In genomic region chr7:2399848-2400587, GRCh38 we compare ENCODE assay signal across 8 cellular contexts. TPM values are rescaled to one million over a fixed set of nuclear protein-coding genes. Genes with fewer than 3 reads are reported as not detected.
DNase-seq lines count a peak whose midpoint lies in the region; ATAC-seq, FAIRE-seq and TF ChIP-seq lines count a peak whose summit lies in the region.

No MANE protein-coding gene starts in this region.

- POLR2A ChIA-PET in PC-3 (lab: Charles Lee; ENCODE audit: unreplicated experiment): interaction anchor here (0.6 to 1.0 kb wide), 4 partner anchors 13 to 225 kb away, joined by 5 to 8 read pairs (median 6); no protein-coding TSS in a partner anchor

- peaks cover 13% of the 10 kb centered on the region for H3K79me2 ChIP-seq in PC-3 (ENCODE audit: low read length)

- no peaks in the 10 kb centered on the region for H3K27me3 Mint-ChIP-seq in stimulated activated naive B cell treated with anti-CD40 and anti-IgM and Interleukin-4, amounts not matched to agents 10 μg/mL and 1 μg/mL and 100 μg/mL, for 72 hours

- peaks cover 22% of the 10 kb centered on the region for H3K4me1 ChIP-seq in PC-3 (ENCODE audit: insufficient read depth, low read length)

- FAIRE-seq in bronchial epithelial cell (lab: Jason Lieb, UNC): no peak

- intact Hi-C loops in PC-3 (cut with micrococcal nuclease): no loop called here

- H3K4me3 Mint-ChIP-seq in stimulated activated naive B cell treated with anti-CD40 and anti-IgM and Interleukin-4, amounts not matched to agents 10 μg/mL and 1 μg/mL and 100 μg/mL, for 72 hours: peak overlapping the region in 1 of 2 donors; percentile 36

- ATAC-seq in HG02981 (IDR thresholded peaks at IDR 0.05; ENCODE audit: unreplicated experiment): peak; percentile 29
- ATAC-seq in PC-3: peak; percentile 39
- no peak for ATAC-seq in stimulated activated naive B cell treated with anti-CD40 and anti-IgM and Interleukin-4, amounts not matched to agents 10 μg/mL and 1 μg/mL and 100 μg/mL, for 72 hours (replicated peaks)
- no peak for ATAC-seq in HG02798 (IDR thresholded peaks at IDR 0.05; ENCODE audit: poor library complexity, unreplicated experiment)

- peaks cover 1 to 3% of the 10 kb centered on the region in 2 donors for H3K9me3 Mint-ChIP-seq in stimulated activated naive B cell treated with anti-CD40 and anti-IgM and Interleukin-4, amounts not matched to agents 10 μg/mL and 1 μg/mL and 100 μg/mL, for 72 hours

- no peaks in the 10 kb centered on the region for H3K36me3 Mint-ChIP-seq in stimulated activated naive B cell treated with anti-CD40 and anti-IgM and Interleukin-4, amounts not matched to agents 10 μg/mL and 1 μg/mL and 100 μg/mL, for 72 hours

- H3K27ac ChIP-seq in PC-3 (ENCODE audit: low read length): no peak overlapping the region

- DNase-seq in AG20443 (ENCODE audit: low spot score): peak; percentile 87
- DNase-seq in PC-3: peak; percentile 88
- peak; percentile 69 for DNase-seq in bronchial epithelial cell (ENCODE audit: low read depth)
- peak; percentile 95 for DNase-seq in kidney tubule cell (ENCODE audit: low spot score)
- no peak for DNase-seq in stimulated activated naive B cell treated with anti-CD40 and anti-IgM and Interleukin-4, amounts not matched to agents 10 μg/mL and 1 μg/mL and 100 μg/mL, for 72 hours
- no peak for DNase-seq in NCI-H524 (lab: John Stamatoyannopoulos, UW)

- H3K9ac ChIP-seq in PC-3 (ENCODE audit: low read length): peak overlapping the region; percentile 2; the same call in 1 of the 2 replicates

- H3K9me2 ChIP-seq in PC-3 (replicated peaks; ENCODE audit: low read length): no peaks in the 10 kb centered on the region

- H3K4me3 ChIP-seq in PC-3 (ENCODE audit: low read length): peak overlapping the region; percentile 37; the same call in 1 of the 2 replicates
- H3K4me3 ChIP-seq in bronchial epithelial cell (ENCODE audit: low read depth, low read length): no peak overlapping the region

- H3K36me3 ChIP-seq in PC-3 (ENCODE audit: low read depth, low read length) (no peaks in the 10 kb centered on the region), bronchial epithelial cell (ENCODE audit: control insufficient read depth, insufficient read depth, low read length) (no peaks in the 10 kb centered on the region)

- peak overlapping the region; percentile 10 for H3K27ac Mint-ChIP-seq in stimulated activated naive B cell treated with anti-CD40 and anti-IgM and Interleukin-4, amounts not matched to agents 10 μg/mL and 1 μg/mL and 100 μg/mL, for 72 hours

- H3F3A ChIP-seq in PC-3 (ENCODE audit: low read length, unreplicated experiment): no peaks in the 10 kb centered on the region

- peak overlapping the region; percentile 67 for H2AFZ ChIP-seq in PC-3 (ENCODE audit: low read length)

- no peak for TF ChIP-seq CTCF in PC-3 (conservative IDR thresholded peaks at IDR 0.05; ENCODE audit: low read depth, low read length)
- no peak for TF ChIP-seq CTCF in bronchial epithelial cell (IDR thresholded peaks at IDR 0.05; ENCODE audit: insufficient read depth, low read length, severe bottlenecking)

- H3K4me2 ChIP-seq in PC-3 (ENCODE audit: low read length): peak overlapping the region; percentile 71

- peaks cover 20 to 21% of the 10 kb centered on the region in 2 donors for H3K4me1 Mint-ChIP-seq in stimulated activated naive B cell treated with anti-CD40 and anti-IgM and Interleukin-4, amounts not matched to agents 10 μg/mL and 1 μg/mL and 100 μg/mL, for 72 hours

- BruUV-seq in PC-3 (replicated peaks; lab: Mats Ljungman, UMichigan): no TSS peak

- no peaks in the 10 kb centered on the region for H3K27me3 ChIP-seq in PC-3 (ENCODE audit: low read length)
- no peaks in the 10 kb centered on the region for H3K27me3 ChIP-seq in bronchial epithelial cell (ENCODE audit: control insufficient read depth, insufficient read depth, low read length)

- no peaks in the 10 kb centered on the region for H4K20me1 ChIP-seq in PC-3 (ENCODE audit: low read length)

- CTCF ChIA-PET in PC-3 (lab: Charles Lee): interaction anchor here (0.6 kb wide), 2 partner anchors 26 to 35 kb away, joined by 4 to 16 read pairs; no protein-coding TSS in a partner anchor

- no peaks in the 10 kb centered on the region for H3K9me3 ChIP-seq in PC-3 (ENCODE audit: low read length)

RNA-seq across cellular contexts. Expression of gene CHST12, which starts 3.4 kb away (rescaled TPM):
- 12.2 and 12.9 TPM in 2 replicates for total RNA-seq in PC-3 (2014; rRNA removed)
- 0.51 and 0.79 TPM in 2 replicates for total RNA-seq in bronchial epithelial cell

RNA-seq across cellular contexts. Expression of gene EIF3B, which starts 45.4 kb away (rescaled TPM):
- total RNA-seq in PC-3 (2014; rRNA removed): 289 and 377 TPM in 2 replicates
- 195 and 262 TPM in 2 replicates for total RNA-seq in bronchial epithelial cell

Comparison
In these comparisons a context has a peak if more than half of its experiments do, and no peak if none do; other contexts are left out.
1. DNase-seq: peak in AG20443 (single experiment), PC-3 (single experiment), bronchial epithelial cell (single experiment) and kidney tubule cell (single experiment); none in stimulated activated naive B cell treated with anti-CD40 and anti-IgM and Interleukin-4, amounts not matched to agents 10 μg/mL and 1 μg/mL and 100 μg/mL, for 72 hours (single experiment) and NCI-H524 (0 of 2).
2. ATAC-seq: peak in HG02981 (single experiment) and PC-3 (single experiment); none in stimulated activated naive B cell treated with anti-CD40 and anti-IgM and Interleukin-4, amounts not matched to agents 10 μg/mL and 1 μg/mL and 100 μg/mL, for 72 hours (0 of 2) and HG02798 (single experiment).